Comparison of ENCODE assay signal across 8 cellular contexts in the genomic region with DNA sequence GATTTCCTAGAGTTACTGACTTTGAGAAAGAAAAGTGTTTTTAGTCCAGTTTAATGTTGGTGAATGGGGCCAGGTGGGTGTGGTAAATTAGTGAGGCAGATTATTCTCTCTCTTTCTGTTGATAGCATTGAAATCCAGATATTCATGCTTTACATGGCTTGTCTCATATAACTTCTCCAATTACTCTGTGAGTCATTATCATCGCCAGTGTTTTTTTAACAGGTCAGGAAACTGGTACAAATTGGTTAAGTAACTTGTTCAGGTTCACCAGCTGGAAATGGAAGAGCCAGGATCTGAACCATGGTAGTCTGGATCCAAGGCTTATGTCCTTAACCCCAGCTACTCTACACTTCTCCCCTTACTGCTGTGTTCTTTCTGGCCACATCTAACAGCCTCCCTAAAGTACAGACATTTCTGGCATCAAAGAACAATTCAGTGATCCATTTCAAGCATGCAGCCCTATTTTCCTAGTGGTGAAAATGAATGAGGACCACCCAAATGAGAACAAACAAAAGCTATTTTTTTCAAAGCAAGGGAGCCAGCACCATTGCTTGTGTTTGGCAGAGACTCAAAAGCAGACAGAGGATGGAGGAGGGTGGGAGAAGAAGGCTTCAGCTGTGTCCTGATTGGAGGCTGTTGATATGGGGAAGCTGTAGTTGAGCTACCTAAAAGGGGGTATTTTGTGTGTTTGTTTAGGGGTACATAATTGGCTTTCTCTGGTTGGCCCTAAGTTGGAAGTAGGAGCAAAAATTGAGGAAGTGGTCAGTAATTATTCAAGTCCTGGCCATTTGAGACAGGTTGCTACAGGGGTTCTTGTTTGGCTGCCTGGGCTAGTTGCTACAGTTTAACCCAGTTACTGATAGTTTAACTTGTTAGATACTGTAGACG. TPM values are rescaled to one million over a fixed set of nuclear protein-coding genes. Genes with fewer than 3 reads are reported as not detected.
DNase-seq lines count a peak whose midpoint lies in the region; ATAC-seq and TF ChIP-seq lines count a peak whose summit lies in the region.
"Had no signal": no experiment of that assay in that cellular context is flagged by ENCODE, and none has a peak within 500 bp of the region (broad histone marks: within the 10 kb centered on the region; RNA-seq: fewer than 3 reads in every experiment).

No MANE protein-coding gene starts in this region.

- in situ Hi-C loops in mammary epithelial cell (cut with MboI; ENCODE audit: low sequenced_read_pairs in 2 of 2) = no loop called here

- no TSS peak for BruUV-seq in mammary epithelial cell (replicated peaks; lab: Mats Ljungman, UMichigan)

- DNase-seq in Kasumi-1 (lab: John Stamatoyannopoulos, UW) (peak; percentile 67 to 74), mammary epithelial cell (peak; percentile 58), skeletal muscle cell (ENCODE audit: low read depth) (peak; percentile 11), NCI-H524 (lab: John Stamatoyannopoulos, UW) (no peak), GM20000 (ENCODE audit: low spot score) (no peak), NCI-H2196 treated with DMSO at 0.1 percent for 48 hours (lab: John Stamatoyannopoulos, UW; ENCODE audit: unreplicated experiment) (no peak)
- DNase-seq: left cardiac atrium had no signal

- H3K36me3 ChIP-seq in mammary epithelial cell (ENCODE audit: insufficient read depth, low read length) = no peaks in the 10 kb centered on the region

- H3K9me3 ChIP-seq in mammary epithelial cell (replicated peaks; ENCODE audit: insufficient read depth, low read length) = no peaks in the 10 kb centered on the region

- dilution Hi-C loops in mammary epithelial cell (cut with HindIII; ENCODE audit: low sequenced_read_pairs) = no loop called here

- peaks cover 8% of the 10 kb centered on the region for H3K27me3 ChIP-seq in mammary epithelial cell (ENCODE audit: insufficient read depth, low read length)

- H3K9ac ChIP-seq in mammary epithelial cell (ENCODE audit: insufficient read depth, low read length) = no peak overlapping the region

- H3K4me1 ChIP-seq in mammary epithelial cell (ENCODE audit: insufficient read depth, low read length) = peaks cover 5% of the 10 kb centered on the region

- no peak overlapping the region for H2AFZ ChIP-seq in mammary epithelial cell (ENCODE audit: low read depth, low read length)

- no peak overlapping the region for H3K4me3 ChIP-seq in mammary epithelial cell (replicated peaks in 1 of 3; ENCODE audit: insufficient read depth in 1 of 3, low read depth in 2 of 3, low read length in 3 of 3)
- no peak overlapping the region for H3K4me3 ChIP-seq in skeletal muscle cell (ENCODE audit: low read depth, low read length)

- no peak overlapping the region for H3K27ac ChIP-seq in mammary epithelial cell (ENCODE audit: insufficient read depth, low read depth, low read length)

- WGBS in mammary epithelial cell (ENCODE audit: low coverage, missing lambda C conversion rate) = 80% methylated on average over 2 of the region's 2 CpGs

- no peaks in the 10 kb centered on the region for H4K20me1 ChIP-seq in mammary epithelial cell (ENCODE audit: insufficient read depth, low read length)

- intact Hi-C loops in mammary epithelial cell (cut with micrococcal nuclease) = no loop called here

- no peak overlapping the region for H3K4me2 ChIP-seq in mammary epithelial cell (ENCODE audit: insufficient read depth, low read depth, low read length)

- peak; percentile 40 for ATAC-seq in GM19395 (IDR thresholded peaks at IDR 0.05; ENCODE audit: unreplicated experiment)

- CTCF ChIA-PET in mammary epithelial cell (lab: Charles Lee; ENCODE audit: low non-redundant PET) = no interaction called here

- TF ChIP-seq CTCF in mammary epithelial cell (conservative IDR thresholded peaks at IDR 0.05 in 1 of 2, IDR thresholded peaks at IDR 0.05 in 1 of 2; ENCODE audit: extremely low read depth in 1 of 2, insufficient read depth in 1 of 2, low read depth in 1 of 2, low read length in 2 of 2) (no peak), GM20000 (IDR thresholded peaks at IDR 0.05; ENCODE audit: extremely low read depth, missing control alignments) (no peak)

- H3K79me2 ChIP-seq in mammary epithelial cell (ENCODE audit: insufficient read depth, low read length) = no peaks in the 10 kb centered on the region

RNA-seq across cellular contexts. Expression of a gene that starts 1.7 kb away (rescaled TPM):
- under 1 TPM; 0.42 to 0.50 TPM for total RNA-seq in mammary epithelial cell
- 0.10 TPM for polyA plus RNA-seq in mammary epithelial cell
- not detected for polyA minus RNA-seq in mammary epithelial cell

RNA-seq across cellular contexts. Expression of a gene that starts 21.0 kb away (rescaled TPM):
- total RNA-seq in mammary epithelial cell = 10 to 100 TPM; 57.7 to 76.2 TPM
- 67.6 TPM for polyA plus RNA-seq in mammary epithelial cell
- 12.6 TPM for polyA minus RNA-seq in mammary epithelial cell

Comparison
In these comparisons a context has a peak if more than half of its experiments do, and no peak if none do; other contexts are left out.
1. DNase-seq: peak in Kasumi-1 (2 of 2), mammary epithelial cell (single experiment) and skeletal muscle cell (single experiment); none in NCI-H524 (0 of 2), GM20000 (single experiment) and NCI-H2196 treated with DMSO at 0.1 percent for 48 hours (single experiment).